2 cellular contexts compared by ENCODE assay signal in genomic region chr19:36837525-36837901, GRCh38.
A peak's percentile ranks its signal among the peaks of the same experiment; 100 is the strongest.
TF ChIP-seq lines count a peak whose summit lies in the region.

No MANE protein-coding gene starts in this region.

TF ChIP-seq in A549, 52 proteins besides CTCF, POLR2A, EP300 and RAD21 (continued from another document):
- TF ChIP-seq HOXB13 (CRISPR knock-in tag; IDR thresholded peaks at IDR 0.05; ENCODE audit: low read depth) (no peak), ATOH8 (CRISPR knock-in tag; IDR thresholded peaks at IDR 0.05; ENCODE audit: low read depth) (no peak), HDAC2 (IDR thresholded peaks at IDR 0.05) (no peak), PBX3 (IDR thresholded peaks at IDR 0.05) (no peak), JUNB (IDR thresholded peaks at IDR 0.05) (no peak), FOXS1 (CRISPR knock-in tag; IDR thresholded peaks at IDR 0.05) (no peak), HES2 (IDR thresholded peaks at IDR 0.05) (no peak), ELK1 (IDR thresholded peaks at IDR 0.05; ENCODE audit: low read depth, low read length) (no peak), SMC3 (IDR thresholded peaks at IDR 0.05) (no peak)

TF ChIP-seq in HEK293, 187 proteins besides CTCF, POLR2A, EP300 and RAD21 (continued from another document):
- TF ChIP-seq ZNF398 (tag by site-specific recombination; IDR thresholded peaks at IDR 0.05) (peak; percentile 28), SCRT2 (tag by site-specific recombination; IDR thresholded peaks at IDR 0.05) (peak; percentile 97), ZNF112 (tag by site-specific recombination; IDR thresholded peaks at IDR 0.05) (no peak), ZSCAN30 (tag by site-specific recombination; IDR thresholded peaks at IDR 0.05) (no peak), ZNF202 (tag by site-specific recombination; IDR thresholded peaks at IDR 0.05; ENCODE audit: borderline replicate concordance) (peak; percentile 37; the same call in 1 of the 2 replicates), ZNF16 (tag by site-specific recombination; IDR thresholded peaks at IDR 0.05; ENCODE audit: low read depth) (0 out of 2 replicates have a peak, but pooled peaks have one; percentile 1)
